Comparison of ENCODE assay signal across 16 cellular contexts in genomic region chr2:233105156-233105895, GRCh38. TPM values are rescaled to one million over a fixed set of nuclear protein-coding genes. Genes with fewer than 3 reads are reported as not detected.
DNase-seq lines count a peak whose midpoint lies in the region; ATAC-seq and TF ChIP-seq lines count a peak whose summit lies in the region.
"Had no signal": no experiment of that assay in that cellular context is flagged by ENCODE, and none has a peak within 500 bp of the region (broad histone marks: within the 10 kb centered on the region; RNA-seq: fewer than 3 reads in every experiment).

No MANE protein-coding gene starts in this region.

- H3K36me3 Mint-ChIP-seq in CD14-positive monocyte (peaks cover 36 to 52% of the 10 kb centered on the region in 2 donors), HFFc6 (ENCODE audit: low read depth) (no peaks in the 10 kb centered on the region)
- peaks cover 80% of the 10 kb centered on the region for H3K36me3 Mint-ChIP-seq in dendritic cell treated with granulocyte-macrophage colony-stimulating factor and Interleukin-4, amounts not matched to agents 40 ng/mL and 50 ng/mL, for 4 days (ENCODE audit: low read depth)
- H3K36me3 Mint-ChIP-seq in natural killer cell treated with Interleukin-12 subunit alpha and Interleukin-12 subunit beta and Interleukin-15 and Interleukin-18, amount 100 ng/mL, for 72 hours: peaks cover 4% of the 10 kb centered on the region

- H3K4me1 Mint-ChIP-seq in CD14-positive monocyte: peaks cover 46% of the 10 kb centered on the region
- H3K4me1 Mint-ChIP-seq in dendritic cell treated with granulocyte-macrophage colony-stimulating factor and Interleukin-4, amounts not matched to agents 40 ng/mL and 50 ng/mL, for 4 days (ENCODE audit: low read depth): peaks cover 71% of the 10 kb centered on the region
- peaks cover 74 to 81% of the 10 kb centered on the region in 2 donors for H3K4me1 Mint-ChIP-seq in natural killer cell treated with Interleukin-12 subunit alpha and Interleukin-12 subunit beta and Interleukin-15 and Interleukin-18, amount 100 ng/mL, for 72 hours (ENCODE audit: low read depth in 2 of 2)
- H3K4me1 Mint-ChIP-seq in HFFc6 (ENCODE audit: low read depth): no peaks in the 10 kb centered on the region

- no peak overlapping the region for H4K8ac ChIP-seq in mesenchymal stem cell (ENCODE audit: low read length)

- H3K9me3 Mint-ChIP-seq in CD14-positive monocyte (peaks cover 0 to 7% (median 3%) of the 10 kb centered on the region in 7 donors), HFFc6 (peaks cover 6% of the 10 kb centered on the region; the same call in 1 of the 2 replicates)
- H3K9me3 Mint-ChIP-seq in dendritic cell treated with granulocyte-macrophage colony-stimulating factor and Interleukin-4, amounts not matched to agents 40 ng/mL and 50 ng/mL, for 4 days: peaks cover 11% of the 10 kb centered on the region
- H3K9me3 Mint-ChIP-seq in natural killer cell treated with Interleukin-12 subunit alpha and Interleukin-12 subunit beta and Interleukin-15 and Interleukin-18, amount 100 ng/mL, for 72 hours: no peaks in the 10 kb centered on the region

- H3K18ac ChIP-seq in mesenchymal stem cell (ENCODE audit: low read depth in 1 of 2, low read length in 2 of 2): no peak overlapping the region

- H2BK15ac ChIP-seq in mesenchymal stem cell (ENCODE audit: low read depth, poor library complexity, severe bottlenecking): no peak overlapping the region

- H3K4ac ChIP-seq in mesenchymal stem cell (ENCODE audit: low read depth in 1 of 2, low read length in 2 of 2): no peak overlapping the region

- H3K79me1 ChIP-seq in mesenchymal stem cell (replicated peaks; ENCODE audit: low read length, poor library complexity, severe bottlenecking): no peaks in the 10 kb centered on the region

- no peak overlapping the region for H3K4me3 ChIP-seq in mesenchymal stem cell (ENCODE audit: insufficient read depth in 1 of 2, low read depth in 1 of 2, low read length in 2 of 2)

- no peak overlapping the region for H3K23ac ChIP-seq in mesenchymal stem cell (ENCODE audit: low read length in 2 of 2)

- H3K4me3 Mint-ChIP-seq in CD14-positive monocyte (no peak overlapping the region), HFFc6 (no peak overlapping the region)
- H3K4me3 Mint-ChIP-seq in dendritic cell treated with granulocyte-macrophage colony-stimulating factor and Interleukin-4, amounts not matched to agents 40 ng/mL and 50 ng/mL, for 4 days: no peak overlapping the region
- H3K4me3 Mint-ChIP-seq in natural killer cell treated with Interleukin-12 subunit alpha and Interleukin-12 subunit beta and Interleukin-15 and Interleukin-18, amount 100 ng/mL, for 72 hours: peak overlapping the region; percentile 29

- H2BK5ac ChIP-seq in mesenchymal stem cell (ENCODE audit: low read depth, low read length, poor library complexity, severe bottlenecking): no peak overlapping the region

- CTCF ChIA-PET in HEK293T (lab: Yijun Ruan, JAX): no interaction called here

- intact Hi-C loops in CD14-positive monocyte (cut with micrococcal nuclease): no loop called here
- intact Hi-C loops in dendritic cell treated with granulocyte-macrophage colony-stimulating factor and Interleukin-4, amounts not matched to agents 40 ng/mL and 50 ng/mL, for 4 days (cut with micrococcal nuclease): no loop called here

- H2AK5ac ChIP-seq in mesenchymal stem cell (ENCODE audit: low read length, severe bottlenecking): no peak overlapping the region

- no peak overlapping the region for H3K14ac ChIP-seq in mesenchymal stem cell (ENCODE audit: low read length in 2 of 2)

- H2BK12ac ChIP-seq in mesenchymal stem cell (ENCODE audit: low read length in 2 of 2): no peak overlapping the region

- TF ChIP-seq CTCF in CD14-positive monocyte (IDR thresholded peaks at IDR 0.05): no peak
- no peak for TF ChIP-seq CTCF in HFFc6 (IDR thresholded peaks at IDR 0.05)

- H3K27me3 ChIP-seq in mesenchymal stem cell (ENCODE audit: control insufficient read depth in 1 of 2, insufficient read depth in 1 of 2, low read length in 2 of 2): peaks cover 42 to 50% of the 10 kb centered on the region in 2 experiments

- H4K91ac ChIP-seq in mesenchymal stem cell (ENCODE audit: low read length): no peak overlapping the region

- WGBS in mesenchymal stem cell: 80% methylated on average over 16 of the region's 17 CpGs

- H3K4me2 ChIP-seq in mesenchymal stem cell (ENCODE audit: low read length, poor library complexity, severe bottlenecking): no peak overlapping the region

- H2AFZ ChIP-seq in mesenchymal stem cell (ENCODE audit: low read depth, low read length): no peak overlapping the region

- no peaks in the 10 kb centered on the region for H3K4me1 ChIP-seq in mesenchymal stem cell (ENCODE audit: control insufficient read depth, insufficient read depth, low read depth, low read length)

- ATAC-seq in natural killer cell treated with Interleukin-12 subunit alpha and Interleukin-12 subunit beta and Interleukin-15 and Interleukin-18, amount 100 ng/mL, for 72 hours: no peak
- no peak for ATAC-seq in HG02588 (IDR thresholded peaks at IDR 0.05; ENCODE audit: unreplicated experiment)

- TF ChIP-seq POLR2A in GM19193 (IDR thresholded peaks at IDR 0.05; ENCODE audit: extremely low read depth, insufficient read depth, insufficient read length): peak; percentile 26

- POLR2A ChIA-PET in HEK293T (lab: Yijun Ruan, JAX): no interaction called here

- no peaks in the 10 kb centered on the region for H3K36me3 ChIP-seq in mesenchymal stem cell (ENCODE audit: control insufficient read depth in 1 of 2, insufficient read depth in 2 of 2, low read depth in 1 of 2, low read length in 2 of 2)

- H3K27ac ChIP-seq in mesenchymal stem cell (ENCODE audit: low read length, poor library complexity, severe bottlenecking): no peak overlapping the region
- H3K27ac ChIP-seq: C4-2B had no signal

- no peak for DNase-seq in CD14-positive monocyte (ENCODE audit: low spot score)
- no peak for DNase-seq in natural killer cell treated with Interleukin-12 subunit alpha and Interleukin-12 subunit beta and Interleukin-15 and Interleukin-18, amount 100 ng/mL, for 72 hours (ENCODE audit: low spot score)
- DNase-seq in HFFc6: no peak
- DNase-seq in HEK293T (ENCODE audit: extremely low spot score): no peak
- DNase-seq in mesenchymal stem cell: no peak
- DNase-seq: Calu3, DMS53, H7, NCI-H1048, NCI-H1436 treated with DMSO at 0.1 percent for 48 hours, NCI-H2081, NCI-H524 had no signal

- H3K9me3 ChIP-seq in mesenchymal stem cell (ENCODE audit: control insufficient read depth, low read length): peaks cover 6% of the 10 kb centered on the region

- H3K9ac ChIP-seq in mesenchymal stem cell (ENCODE audit: low read length): no peak overlapping the region

- H2BK120ac ChIP-seq in mesenchymal stem cell (ENCODE audit: low read depth, low read length): no peak overlapping the region

- no peaks in the 10 kb centered on the region for H3K27me3 Mint-ChIP-seq in CD14-positive monocyte (ENCODE audit: low read depth in 3 of 3)
- no peaks in the 10 kb centered on the region for H3K27me3 Mint-ChIP-seq in dendritic cell treated with granulocyte-macrophage colony-stimulating factor and Interleukin-4, amounts not matched to agents 40 ng/mL and 50 ng/mL, for 4 days
- no peaks in the 10 kb centered on the region for H3K27me3 Mint-ChIP-seq in natural killer cell treated with Interleukin-12 subunit alpha and Interleukin-12 subunit beta and Interleukin-15 and Interleukin-18, amount 100 ng/mL, for 72 hours
- H3K27me3 Mint-ChIP-seq in HFFc6 (ENCODE audit: insufficient read depth): peaks cover 39% of the 10 kb centered on the region

- H3K27ac Mint-ChIP-seq in CD14-positive monocyte: peak overlapping the region in 6 of 7 donors; percentile 33 to 77 (median 57)
- peak overlapping the region; percentile 48 for H3K27ac Mint-ChIP-seq in dendritic cell treated with granulocyte-macrophage colony-stimulating factor and Interleukin-4, amounts not matched to agents 40 ng/mL and 50 ng/mL, for 4 days
- H3K27ac Mint-ChIP-seq in natural killer cell treated with Interleukin-12 subunit alpha and Interleukin-12 subunit beta and Interleukin-15 and Interleukin-18, amount 100 ng/mL, for 72 hours: peak overlapping the region; percentile 44 to 72
- no peak overlapping the region for H3K27ac Mint-ChIP-seq in HFFc6

TF ChIP-seq in HEK293T, 16 proteins besides CTCF, POLR2A, EP300 and RAD21:
- no peak for TF ChIP-seq FOXA1 (IDR thresholded peaks at IDR 0.05)
- TF ChIP-seq FOXK2 (IDR thresholded peaks at IDR 0.05): no peak
- no peak for TF ChIP-seq NFRKB (IDR thresholded peaks at IDR 0.05)
- no peak for TF ChIP-seq BHLHE40 (IDR thresholded peaks at IDR 0.05; ENCODE audit: borderline replicate concordance)
- TF ChIP-seq SP1 (IDR thresholded peaks at IDR 0.05): no peak
- no peak for TF ChIP-seq TARDBP (IDR thresholded peaks at IDR 0.05)
- TF ChIP-seq ELF4 (IDR thresholded peaks at IDR 0.05): no peak
- no peak for TF ChIP-seq SUZ12 (IDR thresholded peaks at IDR 0.05)
- TF ChIP-seq ZNF384 (IDR thresholded peaks at IDR 0.05): no peak
- no peak for TF ChIP-seq FOXM1 (IDR thresholded peaks at IDR 0.05; ENCODE audit: borderline replicate concordance)
- TF ChIP-seq ARNT (IDR thresholded peaks at IDR 0.05): no peak
- TF ChIP-seq PKNOX1 (IDR thresholded peaks at IDR 0.05): no peak
- TF ChIP-seq L3MBTL2 (conservative IDR thresholded peaks at IDR 0.05): no peak
- no peak for TF ChIP-seq HDGF (IDR thresholded peaks at IDR 0.05; ENCODE audit: borderline replicate concordance)
- no peak for TF ChIP-seq CTBP1 (IDR thresholded peaks at IDR 0.05; ENCODE audit: borderline replicate concordance)
- TF ChIP-seq LEF1 (IDR thresholded peaks at IDR 0.05; ENCODE audit: borderline replicate concordance): no peak
TF ChIP-seq in HEK293T: peak in this region for 0.

RNA-seq across cellular contexts. Expression of gene INPP5D, which starts 45.2 kb away (rescaled TPM):
- 10 to 100 TPM; 30.6 to 54.8 TPM for polyA plus RNA-seq in CD14-positive monocyte
- total RNA-seq in natural killer cell treated with Interleukin-12 subunit alpha and Interleukin-12 subunit beta and Interleukin-15 and Interleukin-18, amount 100 ng/mL, for 72 hours: 100 to 1,000 TPM; 136 to 155 TPM
- total RNA-seq in HFFc6 (2021; fragmentation: NEBNext Ultra II Directional; extraction: Animal tissue kit (Norgen Biotek cat#: 25700)): under 1 TPM in 5 of 6 experiments, not detected in 1; 0.19 to 0.66 (median 0.43) TPM
- polyA plus RNA-seq in mesenchymal stem cell (2013, experiment 1 of 2): 0.08 TPM
- 0.15 TPM for polyA plus RNA-seq in mesenchymal stem cell (2013, experiment 2 of 2)
- total RNA-seq: Calu3 had no signal

Comparison
In these comparisons a context has a peak if more than half of its experiments do, and no peak if none do; other contexts are left out.
1. RNA of gene INPP5D, which starts 45.2 kb away (total RNA-seq): 136 to 155 TPM in natural killer cell treated with Interleukin-12 subunit alpha and Interleukin-12 subunit beta and Interleukin-15 and Interleukin-18, amount 100 ng/mL, for 72 hours; 0.19 to 0.66 TPM in HFFc6; every median in the first group is over 10 times any median in the second.